Comparison of ENCODE assay signal across 13 cellular contexts in genomic region chr5:63959177-63959982, GRCh38. TPM values are rescaled to one million over a fixed set of nuclear protein-coding genes. Genes with fewer than 3 reads are reported as not detected.
DNase-seq lines count a peak whose midpoint lies in the region; TF ChIP-seq lines count a peak whose summit lies in the region.
"Had no signal": no experiment of that assay in that cellular context is flagged by ENCODE, and none has a peak within 500 bp of the region (broad histone marks: within the 10 kb centered on the region; RNA-seq: fewer than 3 reads in every experiment).

No MANE protein-coding gene starts in this region.

- H3F3A ChIP-seq in PC-9 (ENCODE audit: insufficient read depth, low read depth): no peaks in the 10 kb centered on the region

- in situ Hi-C loops in SK-MEL-5 (cut with HindIII; ENCODE audit: low pct_unique_long_range_greater_than_20kb, low sequenced_read_pairs): no loop called here

- H3K27ac ChIP-seq in iPS-18a (ENCODE audit: low read length): peak overlapping the region; percentile 41
- H3K27ac ChIP-seq in PC-9: no peak overlapping the region
- H3K27ac ChIP-seq: coronary artery, thoracic aorta had no signal

- H3K9me3 ChIP-seq in iPS-18a (ENCODE audit: control insufficient read depth, low read depth, low read length) (no peaks in the 10 kb centered on the region), PC-9 (ENCODE audit: insufficient read depth, low read depth) (no peaks in the 10 kb centered on the region)
- H3K9me3 ChIP-seq: thoracic aorta had no signal

- POLR2A ChIA-PET in PC-9 (lab: Charles Lee; ENCODE audit: unreplicated experiment): no interaction called here

- H3K9me2 ChIP-seq in PC-9 (ENCODE audit: insufficient read depth): no peaks in the 10 kb centered on the region

- peaks cover 36% of the 10 kb centered on the region for H3K4me1 ChIP-seq in iPS-18a (ENCODE audit: control insufficient read depth, low read depth, low read length)
- no peaks in the 10 kb centered on the region for H3K4me1 ChIP-seq in PC-9 (replicated peaks; ENCODE audit: insufficient read depth)

- peaks cover 9% of the 10 kb centered on the region for H3K27me3 ChIP-seq in iPS-18a (ENCODE audit: control insufficient read depth, insufficient read depth, low read length)
- H3K27me3 ChIP-seq in PC-9 (ENCODE audit: insufficient read depth, low read depth): no peaks in the 10 kb centered on the region

- no TSS peak for BruUV-seq in PC-9 (replicated peaks; lab: Mats Ljungman, UMichigan)

- DNase-seq in NCI-H1092 treated with DMSO at 0.1 percent for 48 hours (lab: John Stamatoyannopoulos, UW) (peak; percentile 0), SK-MEL-5 (ENCODE audit: low read depth, low spot score) (peak; percentile 3), progenitor cell of endocrine pancreas (ENCODE audit: low spot score, unreplicated experiment) (peak; percentile 70), foreskin melanocyte (no peak), germinal center (ENCODE audit: low spot score) (no peak), A172 (ENCODE audit: low spot score) (no peak), PC-9 (no peak)
- DNase-seq: activated CD8-positive, alpha-beta memory T cell treated with anti-CD3 and anti-CD28 coated beads, Interleukin-2, amount 50 U/mL, for 4 hours; MM.1S had no signal

- peak; percentile 84 for TF ChIP-seq CTCF in progenitor cell of endocrine pancreas (IDR thresholded peaks at IDR 0.05; ENCODE audit: unreplicated experiment)
- no peak for TF ChIP-seq CTCF in PC-9 (conservative IDR thresholded peaks at IDR 0.05)

- peak overlapping the region; percentile 60 for H3K9ac ChIP-seq in iPS-18a (ENCODE audit: low read length)

- intact Hi-C loops in PC-9 (cut with micrococcal nuclease; ENCODE audit: unreplicated experiment): no loop called here

- H3K4me3 Mint-ChIP-seq in progenitor cell of endocrine pancreas (ENCODE audit: low read depth): peak overlapping the region; percentile 66

- peaks cover 54% of the 10 kb centered on the region for H3K27me3 Mint-ChIP-seq in progenitor cell of endocrine pancreas

- no peak overlapping the region for H3K4me2 ChIP-seq in PC-9

- no peak overlapping the region for H3K27ac Mint-ChIP-seq in progenitor cell of endocrine pancreas

- H3K36me3 ChIP-seq in iPS-18a (ENCODE audit: control insufficient read depth, low read depth, low read length): no peaks in the 10 kb centered on the region
- no peaks in the 10 kb centered on the region for H3K36me3 ChIP-seq in PC-9 (ENCODE audit: low read depth)
- H3K36me3 ChIP-seq: thoracic aorta had no signal

- H4K20me1 ChIP-seq in PC-9 (ENCODE audit: insufficient read depth): 0 out of 2 replicates have a peak, but pooled peaks cover 3% of the 10 kb centered on the region

- no peaks in the 10 kb centered on the region for H3K36me3 Mint-ChIP-seq in progenitor cell of endocrine pancreas (ENCODE audit: insufficient read depth)

- H3K4me1 Mint-ChIP-seq in progenitor cell of endocrine pancreas (ENCODE audit: low read depth): peaks cover 15% of the 10 kb centered on the region

- CTCF ChIA-PET in PC-9 (lab: Charles Lee): no interaction called here

- no peak overlapping the region for H2AFZ ChIP-seq in PC-9

- H3K9me3 Mint-ChIP-seq in progenitor cell of endocrine pancreas (ENCODE audit: low read depth): no peaks in the 10 kb centered on the region

- H3K79me2 ChIP-seq in PC-9 (ENCODE audit: low read depth): no peaks in the 10 kb centered on the region

- peak overlapping the region; percentile 65 for H3K4me3 ChIP-seq in iPS-18a (ENCODE audit: low read length)
- H3K4me3 ChIP-seq in PC-9: no peak overlapping the region
- H3K4me3 ChIP-seq: coronary artery, thoracic aorta had no signal

RNA-seq across cellular contexts. Expression of gene HTR1A, which starts 2.9 kb away (rescaled TPM):
- not detected in 2 replicates for total RNA-seq in SK-MEL-5 (2014; rRNA removed; shearing (Covaris generic))
- polyA plus RNA-seq in SK-MEL-5 (2015; cell fraction: cytosol; rRNA removed): not detected in 2 replicates
- polyA plus RNA-seq in SK-MEL-5 (2015; cell fraction: nucleus; rRNA removed): not detected in 2 replicates
- total RNA-seq in progenitor cell of endocrine pancreas (not detected in 2 replicates), PC-9 (2021) (not detected in 2 replicates)
- total RNA-seq in A172 (2014; rRNA removed; shearing (Covaris generic)): not detected in 2 replicates
- total RNA-seq: lower leg skin had no signal

Comparison
In these comparisons a context has a peak if more than half of its experiments do, and no peak if none do; other contexts are left out.
1. DNase-seq: peak in NCI-H1092 treated with DMSO at 0.1 percent for 48 hours (single experiment), SK-MEL-5 (single experiment) and progenitor cell of endocrine pancreas (single experiment); none in foreskin melanocyte (single experiment), germinal center (single experiment), A172 (single experiment) and PC-9 (0 of 2).